Comparison of ENCODE assay signal across 10 cellular contexts in the genomic region with DNA sequence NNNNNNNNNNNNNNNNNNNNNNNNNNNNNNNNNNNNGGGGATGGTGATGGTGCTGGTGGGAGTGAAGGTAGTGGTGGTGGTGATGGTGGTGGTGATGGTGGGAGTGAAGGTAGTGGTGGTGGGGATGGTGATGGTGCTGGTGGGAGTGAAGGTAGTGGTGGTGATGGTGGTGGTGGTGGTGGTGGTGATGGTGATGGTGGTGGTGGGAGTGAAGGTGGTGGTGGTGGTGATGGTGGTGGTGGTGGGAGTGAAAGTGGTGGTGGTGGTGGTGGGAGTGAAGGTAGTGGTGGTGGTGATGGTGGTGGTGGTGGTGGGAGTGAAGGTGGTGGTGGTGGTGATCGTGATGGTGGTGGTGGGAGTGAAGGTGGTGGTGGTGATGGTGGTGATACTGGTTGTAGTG.
DNase-seq lines count a peak whose midpoint lies in the region; ATAC-seq, FAIRE-seq and TF ChIP-seq lines count a peak whose summit lies in the region.
"Had no signal": no experiment of that assay in that cellular context is flagged by ENCODE, and none has a peak within 500 bp of the region (broad histone marks: within the 10 kb centered on the region; RNA-seq: fewer than 3 reads in every experiment).

No MANE protein-coding gene starts in this region.

- ATAC-seq in RWPE2 (ENCODE audit: low read depth): peak; percentile 44; the same call in 1 of the 3 replicates
- no peak for ATAC-seq in GM18505 (IDR thresholded peaks at IDR 0.05; ENCODE audit: unreplicated experiment)
- no peak for ATAC-seq in HG03469 (IDR thresholded peaks at IDR 0.05; ENCODE audit: unreplicated experiment)

- H3K9me3 ChIP-seq in RWPE2 (ENCODE audit: severe bottlenecking) (no peaks in the 10 kb centered on the region), kidney (ENCODE audit: control insufficient read depth in 1 of 2, low read length in 2 of 2) (no peaks in the 10 kb centered on the region)

- H3K4me1 ChIP-seq in RWPE2 (ENCODE audit: insufficient read depth, poor library complexity, severe bottlenecking) (no peaks in the 10 kb centered on the region), kidney (ENCODE audit: control insufficient read depth in 1 of 2, insufficient read depth in 1 of 2, low read depth in 1 of 2, low read length in 2 of 2) (no peaks in the 10 kb centered on the region)

- no peak for FAIRE-seq in kidney (lab: Jason Lieb, UNC)

- TF ChIP-seq POLR2A in GM18505 (IDR thresholded peaks at IDR 0.05; ENCODE audit: borderline replicate concordance, extremely low read depth, insufficient read depth, insufficient read length): no peak

- H3K9ac ChIP-seq in kidney (ENCODE audit: low read length in 2 of 2): no peak overlapping the region

- intact Hi-C loops in kidney (cut with DNase I): no loop called here

- H3K36me3 ChIP-seq in RWPE2 (ENCODE audit: low read depth) (no peaks in the 10 kb centered on the region), kidney (ENCODE audit: control insufficient read depth in 1 of 2, insufficient read depth in 2 of 2, low read length in 2 of 2) (no peaks in the 10 kb centered on the region)

- H3K27ac ChIP-seq in RWPE2 (ENCODE audit: poor library complexity, severe bottlenecking) (no peak overlapping the region), kidney (ENCODE audit: low read depth in 2 of 2, low read length in 2 of 2) (no peak overlapping the region), caudate nucleus (ENCODE audit: low read depth, low read length) (no peak overlapping the region)

- no peaks in the 10 kb centered on the region for H3K27me3 ChIP-seq in RWPE2 (ENCODE audit: insufficient read depth, poor library complexity, severe bottlenecking)

- no peak for TF ChIP-seq CTCF in RWPE2 (IDR thresholded peaks at IDR 0.05; ENCODE audit: poor library complexity, severe bottlenecking)
- no peak for TF ChIP-seq CTCF in kidney (IDR thresholded peaks at IDR 0.05; ENCODE audit: borderline replicate concordance, extremely low read depth, insufficient read depth)

- DNase-seq in RWPE2 (ENCODE audit: low spot score) (peak; percentile 75), ecto neural progenitor cell (ENCODE audit: low spot score) (peak; percentile 86), kidney (peak; percentile 73), caudate nucleus (lab: John Stamatoyannopoulos, UW) (no peak), NCI-H1092 treated with DMSO at 0.1 percent for 48 hours (lab: John Stamatoyannopoulos, UW) (no peak)
- DNase-seq in stimulated activated CD8-positive, alpha-beta memory T cell treated with anti-CD3 and anti-CD28 coated beads, Interleukin-4, amount 100 ng/mL, for 48 hours: peak; percentile 32
- DNase-seq: occipital lobe; stimulated activated naive CD4-positive, alpha-beta T cell had no signal

- no peak overlapping the region for H3K4me3 ChIP-seq in RWPE2 (ENCODE audit: severe bottlenecking)
- no peak overlapping the region for H3K4me3 ChIP-seq in kidney (ENCODE audit: low read length in 2 of 2)

Comparison
In these comparisons a context has a peak if more than half of its experiments do, and no peak if none do; other contexts are left out.
1. DNase-seq: peak in RWPE2 (single experiment), ecto neural progenitor cell (single experiment), kidney (single experiment) and stimulated activated CD8-positive, alpha-beta memory T cell treated with anti-CD3 and anti-CD28 coated beads, Interleukin-4, amount 100 ng/mL, for 48 hours (single experiment); none in caudate nucleus (0 of 61) and NCI-H1092 treated with DMSO at 0.1 percent for 48 hours (single experiment).